In the genomic region with DNA sequence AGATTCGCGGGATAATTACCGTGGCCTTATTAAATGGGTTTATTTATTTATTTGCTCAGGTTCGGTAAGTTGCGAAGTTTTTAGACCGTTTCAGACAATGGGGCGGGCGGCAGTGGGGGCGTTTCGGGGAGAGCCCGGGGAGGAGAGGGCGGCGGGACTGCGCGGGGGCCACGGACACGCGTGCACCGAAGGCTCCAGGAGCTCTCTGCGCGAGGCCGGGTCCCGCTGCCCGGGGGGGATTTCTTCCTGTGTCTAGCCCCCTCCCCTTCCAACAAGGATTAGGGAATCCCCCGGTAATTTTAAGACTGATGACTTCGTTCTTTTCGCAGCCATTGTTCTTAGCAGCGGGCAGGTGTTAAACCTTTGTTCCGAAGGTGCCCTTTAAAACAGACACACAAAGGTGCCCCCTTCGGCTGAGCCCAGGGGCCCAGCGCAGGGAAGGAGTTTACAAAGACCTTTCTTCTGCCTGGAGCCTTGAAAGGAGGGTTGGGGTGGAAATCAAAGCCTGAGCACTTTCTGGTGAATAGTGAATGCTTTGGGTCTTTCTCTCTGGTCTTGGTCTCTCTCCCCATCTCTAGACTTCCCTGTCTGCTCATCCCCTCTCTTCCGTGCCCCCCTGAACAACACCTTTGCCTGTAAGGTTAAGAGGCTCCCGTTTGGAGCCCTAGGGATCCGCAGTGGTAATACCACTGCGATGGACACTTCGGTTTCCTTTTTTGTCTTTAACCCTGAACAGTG, we compare ENCODE assay signal across 8 cellular contexts. TPM values are rescaled to one million over a fixed set of nuclear protein-coding genes. Genes with fewer than 3 reads are reported as not detected.
DNase-seq lines count a peak whose midpoint lies in the region; ATAC-seq and TF ChIP-seq lines count a peak whose summit lies in the region.

No MANE protein-coding gene starts in this region.

- H3K9me3 ChIP-seq in SK-N-MC (ENCODE audit: low read depth, low read length) (no peaks in the 10 kb centered on the region), mesodermal cell (ENCODE audit: control insufficient read depth, low read length) (no peaks in the 10 kb centered on the region), thyroid gland (no peaks in the 10 kb centered on the region)

- H3K4me1 ChIP-seq in GM23338 (ENCODE audit: insufficient read depth) (peaks cover 50% of the 10 kb centered on the region), mesodermal cell (ENCODE audit: control insufficient read depth, insufficient read depth, low read length, poor library complexity, severe bottlenecking) (peaks cover 24% of the 10 kb centered on the region), thyroid gland (peaks cover 5 to 22% of the 10 kb centered on the region in 2 donors)

- H4K20me1 ChIP-seq in GM23338 (replicated peaks; ENCODE audit: insufficient read depth) = peaks cover 33% of the 10 kb centered on the region

- H2AFZ ChIP-seq in GM23338 = peak overlapping the region; percentile 92

- H3K36me3 Mint-ChIP-seq in GM23338 (ENCODE audit: low read depth) = peaks cover 24% of the 10 kb centered on the region

- H3K9ac ChIP-seq in SK-N-MC (ENCODE audit: insufficient read length) = peak overlapping the region; percentile 79

- H3K4me2 ChIP-seq in GM23338 = peak overlapping the region; percentile 92

- H3K27me3 Mint-ChIP-seq in GM23338 (ENCODE audit: insufficient read depth, low read depth, poor library complexity) = peaks cover 13% of the 10 kb centered on the region

- peaks cover 53% of the 10 kb centered on the region for H3K4me1 Mint-ChIP-seq in GM23338

- intact Hi-C loops in thyroid gland (cut with DNase I) = loop anchor here (10.0 kb wide), 2 partner anchors 264 to 854 kb away; no protein-coding TSS in a partner anchor

- 0 to 1% methylated on average over 20 to 26 of the region's 36 CpGs for WGBS in mesodermal cell (ENCODE audit: insufficient coverage in 2 of 2), 2 experiments
- WGBS in thyroid gland, 2 donors = 3 to 4% methylated on average over 22 to 35 of the region's 36 CpGs

- peak overlapping the region; percentile 98 for H3K4me3 ChIP-seq in GM23338
- peak overlapping the region; percentile 89 for H3K4me3 ChIP-seq in SK-N-MC
- H3K4me3 ChIP-seq in mesodermal cell (ENCODE audit: extremely low read depth, insufficient read depth, low read length, poor library complexity, severe bottlenecking) = peak overlapping the region; percentile 89
- peak overlapping the region; percentile 38 to 74 (median 52) for H3K4me3 ChIP-seq in thyroid gland (replicated peaks in 1 of 3)

- in situ Hi-C loops in ACHN (cut with HindIII; ENCODE audit: low pct_ligation_motif_present, low pct_unique_long_range_greater_than_20kb, low sequenced_read_pairs) = no loop called here

- DNase-seq in GM23338 (ENCODE audit: low spot score) (peak; percentile 75), SK-N-MC (ENCODE audit: low read depth, low spot score) (no peak), caudate nucleus (lab: John Stamatoyannopoulos, UW) (no peak), thyroid gland (peak in 1 of 2 donors; percentile 19), NCI-H446 (lab: John Stamatoyannopoulos, UW) (no peak), ACHN (no peak), NOMO-1 treated with DMSO at 0.1 percent for 48 hours (lab: John Stamatoyannopoulos, UW; ENCODE audit: unreplicated experiment) (no peak)

- peaks cover 3% of the 10 kb centered on the region; the same call in 2 of the 3 replicates for H3K9me3 Mint-ChIP-seq in GM23338

- H3K36me3 ChIP-seq in GM23338 (ENCODE audit: insufficient read depth) (peaks cover 7% of the 10 kb centered on the region; the same call in 1 of the 2 replicates), SK-N-MC (ENCODE audit: insufficient read depth, low read length) (peaks cover 12% of the 10 kb centered on the region), mesodermal cell (ENCODE audit: control insufficient read depth, insufficient read depth, low read length) (peaks cover 22% of the 10 kb centered on the region), thyroid gland (no peaks in the 10 kb centered on the region)

- no peaks in the 10 kb centered on the region for H3F3A ChIP-seq in GM23338 (replicated peaks; ENCODE audit: low read depth)

- peak overlapping the region; percentile 94 for H3K27ac Mint-ChIP-seq in GM23338

- TF ChIP-seq CTCF in GM23338 (conservative IDR thresholded peaks at IDR 0.05; ENCODE audit: low read depth in 2 of 2) (0 out of 4 replicates have a peak, but pooled peaks of 1 of the 2 experiments have one; percentile 15), thyroid gland (IDR thresholded peaks at IDR 0.05) (no peak)

- peaks cover 60% of the 10 kb centered on the region for H3K79me2 ChIP-seq in GM23338 (replicated peaks; ENCODE audit: insufficient read depth)

- H3K9me2 ChIP-seq in GM23338 (ENCODE audit: insufficient read depth) = no peaks in the 10 kb centered on the region

- peak overlapping the region; percentile 98 for H3K4me3 Mint-ChIP-seq in GM23338

- H3K27ac ChIP-seq in GM23338 (ENCODE audit: low read depth) (no peak overlapping the region), SK-N-MC (no peak overlapping the region), caudate nucleus (ENCODE audit: low read depth, low read length) (peak overlapping the region; percentile 76), mesodermal cell (ENCODE audit: low read depth, low read length, severe bottlenecking) (peak overlapping the region; percentile 88), thyroid gland (peak overlapping the region; percentile 46 to 91 (median 85))

- peak; percentile 50 for ATAC-seq in GM23338

- H3K27me3 ChIP-seq in GM23338 (ENCODE audit: insufficient read depth) (peaks cover 24% of the 10 kb centered on the region), thyroid gland (no peaks in the 10 kb centered on the region)

- TF ChIP-seq POLR2A in thyroid gland (IDR thresholded peaks at IDR 0.05) = no peak

TF ChIP-seq in GM23338, 12 proteins besides CTCF, POLR2A, EP300 and RAD21:
- TF ChIP-seq EZH2phosphoT487 (IDR thresholded peaks at IDR 0.05; ENCODE audit: unreplicated experiment) (no peak), JUNB (IDR thresholded peaks at IDR 0.05; ENCODE audit: unreplicated experiment) (no peak), ZNF114 (CRISPR knock-in tag; IDR thresholded peaks at IDR 0.05) (no peak), EZH2 (IDR thresholded peaks at IDR 0.05; ENCODE audit: low read depth, unreplicated experiment) (peak; percentile 3), NANOG (IDR thresholded peaks at IDR 0.05; ENCODE audit: borderline replicate concordance) (no peak), POLR2AphosphoS5 (IDR thresholded peaks at IDR 0.05; ENCODE audit: low read depth) (no peak)
- TF ChIP-seq, protein P1, sequence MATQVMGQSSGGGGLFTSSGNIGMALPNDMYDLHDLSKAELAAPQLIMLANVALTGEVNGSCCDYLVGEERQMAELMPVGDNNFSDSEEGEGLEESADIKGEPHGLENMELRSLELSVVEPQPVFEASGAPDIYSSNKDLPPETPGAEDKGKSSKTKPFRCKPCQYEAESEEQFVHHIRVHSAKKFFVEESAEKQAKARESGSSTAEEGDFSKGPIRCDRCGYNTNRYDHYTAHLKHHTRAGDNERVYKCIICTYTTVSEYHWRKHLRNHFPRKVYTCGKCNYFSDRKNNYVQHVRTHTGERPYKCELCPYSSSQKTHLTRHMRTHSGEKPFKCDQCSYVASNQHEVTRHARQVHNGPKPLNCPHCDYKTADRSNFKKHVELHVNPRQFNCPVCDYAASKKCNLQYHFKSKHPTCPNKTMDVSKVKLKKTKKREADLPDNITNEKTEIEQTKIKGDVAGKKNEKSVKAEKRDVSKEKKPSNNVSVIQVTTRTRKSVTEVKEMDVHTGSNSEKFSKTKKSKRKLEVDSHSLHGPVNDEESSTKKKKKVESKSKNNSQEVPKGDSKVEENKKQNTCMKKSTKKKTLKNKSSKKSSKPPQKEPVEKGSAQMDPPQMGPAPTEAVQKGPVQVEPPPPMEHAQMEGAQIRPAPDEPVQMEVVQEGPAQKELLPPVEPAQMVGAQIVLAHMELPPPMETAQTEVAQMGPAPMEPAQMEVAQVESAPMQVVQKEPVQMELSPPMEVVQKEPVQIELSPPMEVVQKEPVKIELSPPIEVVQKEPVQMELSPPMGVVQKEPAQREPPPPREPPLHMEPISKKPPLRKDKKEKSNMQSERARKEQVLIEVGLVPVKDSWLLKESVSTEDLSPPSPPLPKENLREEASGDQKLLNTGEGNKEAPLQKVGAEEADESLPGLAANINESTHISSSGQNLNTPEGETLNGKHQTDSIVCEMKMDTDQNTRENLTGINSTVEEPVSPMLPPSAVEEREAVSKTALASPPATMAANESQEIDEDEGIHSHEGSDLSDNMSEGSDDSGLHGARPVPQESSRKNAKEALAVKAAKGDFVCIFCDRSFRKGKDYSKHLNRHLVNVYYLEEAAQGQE (IDR thresholded peaks at IDR 0.05; ENCODE audit: unreplicated experiment) = no peak

RNA-seq across cellular contexts. Expression of a gene that starts 2.1 kb away (rescaled TPM):
- 86.6 and 109 TPM in 2 replicates for total RNA-seq in GM23338 (2014; rRNA removed; shearing (Covaris generic))
- 34.9 and 40.3 TPM in 2 replicates for polyA plus RNA-seq in GM23338 (2016; fragmentation: Nextera tagmentation; extraction: Ambion mirVana)
- 91.9 TPM for polyA plus RNA-seq in mesodermal cell (2013, experiment 1 of 2)
- 78.5 TPM for polyA plus RNA-seq in mesodermal cell (2013, experiment 2 of 2)
- total RNA-seq in thyroid gland = 10 to 100 TPM; 30.8 to 59.8 (median 37.1) TPM

Comparison
In these comparisons a context has a peak if more than half of its experiments do, and no peak if none do; other contexts are left out.
1. H3K27ac ChIP-seq: peak in caudate nucleus (single experiment), mesodermal cell (single experiment) and thyroid gland (3 of 3); none in GM23338 (single experiment) and SK-N-MC (single experiment).
2. Peak in every context shown above with its lines, with median percentiles within 50 percentile points of each other: H3K4me3 ChIP-seq.